In the genomic region with DNA sequence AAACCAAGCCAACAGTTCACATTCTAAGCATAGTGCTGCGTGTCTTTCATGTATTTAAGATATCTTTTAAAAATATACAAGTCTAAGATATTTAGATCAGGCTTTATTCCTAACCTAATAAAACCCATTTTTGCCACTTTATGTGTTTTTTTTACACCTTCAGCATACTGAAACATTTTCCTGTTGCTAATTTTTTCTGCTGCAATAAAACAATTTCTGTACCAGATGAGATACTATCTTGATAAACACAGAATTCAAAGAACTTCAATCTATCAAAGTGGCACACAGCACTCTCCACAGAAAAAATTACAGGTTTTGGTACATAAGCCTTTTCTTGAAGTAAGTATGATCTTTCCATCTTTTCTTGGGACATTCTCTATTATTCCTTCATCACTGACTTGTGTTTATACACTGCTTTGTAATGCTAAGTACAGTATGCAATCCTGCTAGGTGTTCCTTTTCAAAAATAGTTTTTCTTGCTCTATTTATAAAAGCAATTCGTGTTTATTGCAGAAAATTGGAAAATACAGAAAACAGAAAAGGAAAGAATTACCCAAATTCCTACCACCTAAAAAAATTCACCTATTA, we compare ENCODE assay signal across 2 cellular contexts.
A peak's percentile ranks its signal among the peaks of the same experiment; 100 is the strongest.
TF ChIP-seq lines count a peak whose summit lies in the region.

No MANE protein-coding gene starts in this region.

TF ChIP-seq in SK-N-SH, 30 proteins besides CTCF, POLR2A, EP300 and RAD21:
- TF ChIP-seq, protein P1, sequence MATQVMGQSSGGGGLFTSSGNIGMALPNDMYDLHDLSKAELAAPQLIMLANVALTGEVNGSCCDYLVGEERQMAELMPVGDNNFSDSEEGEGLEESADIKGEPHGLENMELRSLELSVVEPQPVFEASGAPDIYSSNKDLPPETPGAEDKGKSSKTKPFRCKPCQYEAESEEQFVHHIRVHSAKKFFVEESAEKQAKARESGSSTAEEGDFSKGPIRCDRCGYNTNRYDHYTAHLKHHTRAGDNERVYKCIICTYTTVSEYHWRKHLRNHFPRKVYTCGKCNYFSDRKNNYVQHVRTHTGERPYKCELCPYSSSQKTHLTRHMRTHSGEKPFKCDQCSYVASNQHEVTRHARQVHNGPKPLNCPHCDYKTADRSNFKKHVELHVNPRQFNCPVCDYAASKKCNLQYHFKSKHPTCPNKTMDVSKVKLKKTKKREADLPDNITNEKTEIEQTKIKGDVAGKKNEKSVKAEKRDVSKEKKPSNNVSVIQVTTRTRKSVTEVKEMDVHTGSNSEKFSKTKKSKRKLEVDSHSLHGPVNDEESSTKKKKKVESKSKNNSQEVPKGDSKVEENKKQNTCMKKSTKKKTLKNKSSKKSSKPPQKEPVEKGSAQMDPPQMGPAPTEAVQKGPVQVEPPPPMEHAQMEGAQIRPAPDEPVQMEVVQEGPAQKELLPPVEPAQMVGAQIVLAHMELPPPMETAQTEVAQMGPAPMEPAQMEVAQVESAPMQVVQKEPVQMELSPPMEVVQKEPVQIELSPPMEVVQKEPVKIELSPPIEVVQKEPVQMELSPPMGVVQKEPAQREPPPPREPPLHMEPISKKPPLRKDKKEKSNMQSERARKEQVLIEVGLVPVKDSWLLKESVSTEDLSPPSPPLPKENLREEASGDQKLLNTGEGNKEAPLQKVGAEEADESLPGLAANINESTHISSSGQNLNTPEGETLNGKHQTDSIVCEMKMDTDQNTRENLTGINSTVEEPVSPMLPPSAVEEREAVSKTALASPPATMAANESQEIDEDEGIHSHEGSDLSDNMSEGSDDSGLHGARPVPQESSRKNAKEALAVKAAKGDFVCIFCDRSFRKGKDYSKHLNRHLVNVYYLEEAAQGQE (IDR thresholded peaks at IDR 0.05; ENCODE audit: low read depth, low read length): no peak
- TF ChIP-seq GATA2 (CRISPR knock-in tag; IDR thresholded peaks at IDR 0.05): peak; percentile 8; the same call in 1 of the 2 replicates

TF ChIP-seq in SK-N-SH treated with all-trans-retinoic acid at 6 μM for 48 hours, 23 proteins besides CTCF, POLR2A, EP300 and RAD21 (continued from another document):
- TF ChIP-seq, protein P2, sequence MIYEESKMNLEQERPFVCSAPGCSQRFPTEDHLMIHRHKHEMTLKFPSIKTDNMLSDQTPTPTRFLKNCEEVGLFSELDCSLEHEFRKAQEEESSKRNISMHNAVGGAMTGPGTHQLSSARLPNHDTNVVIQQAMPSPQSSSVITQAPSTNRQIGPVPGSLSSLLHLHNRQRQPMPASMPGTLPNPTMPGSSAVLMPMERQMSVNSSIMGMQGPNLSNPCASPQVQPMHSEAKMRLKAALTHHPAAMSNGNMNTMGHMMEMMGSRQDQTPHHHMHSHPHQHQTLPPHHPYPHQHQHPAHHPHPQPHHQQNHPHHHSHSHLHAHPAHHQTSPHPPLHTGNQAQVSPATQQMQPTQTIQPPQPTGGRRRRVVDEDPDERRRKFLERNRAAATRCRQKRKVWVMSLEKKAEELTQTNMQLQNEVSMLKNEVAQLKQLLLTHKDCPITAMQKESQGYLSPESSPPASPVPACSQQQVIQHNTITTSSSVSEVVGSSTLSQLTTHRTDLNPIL (CRISPR knock-in tag; IDR thresholded peaks at IDR 0.05; ENCODE audit: low read depth): no peak
- no peak for TF ChIP-seq ZFP30 (CRISPR knock-in tag; IDR thresholded peaks at IDR 0.05)
- no peak for TF ChIP-seq SNAI2 (CRISPR knock-in tag; IDR thresholded peaks at IDR 0.05)
- TF ChIP-seq ZNF70 (CRISPR knock-in tag; IDR thresholded peaks at IDR 0.05): no peak
- TF ChIP-seq, protein P3, sequence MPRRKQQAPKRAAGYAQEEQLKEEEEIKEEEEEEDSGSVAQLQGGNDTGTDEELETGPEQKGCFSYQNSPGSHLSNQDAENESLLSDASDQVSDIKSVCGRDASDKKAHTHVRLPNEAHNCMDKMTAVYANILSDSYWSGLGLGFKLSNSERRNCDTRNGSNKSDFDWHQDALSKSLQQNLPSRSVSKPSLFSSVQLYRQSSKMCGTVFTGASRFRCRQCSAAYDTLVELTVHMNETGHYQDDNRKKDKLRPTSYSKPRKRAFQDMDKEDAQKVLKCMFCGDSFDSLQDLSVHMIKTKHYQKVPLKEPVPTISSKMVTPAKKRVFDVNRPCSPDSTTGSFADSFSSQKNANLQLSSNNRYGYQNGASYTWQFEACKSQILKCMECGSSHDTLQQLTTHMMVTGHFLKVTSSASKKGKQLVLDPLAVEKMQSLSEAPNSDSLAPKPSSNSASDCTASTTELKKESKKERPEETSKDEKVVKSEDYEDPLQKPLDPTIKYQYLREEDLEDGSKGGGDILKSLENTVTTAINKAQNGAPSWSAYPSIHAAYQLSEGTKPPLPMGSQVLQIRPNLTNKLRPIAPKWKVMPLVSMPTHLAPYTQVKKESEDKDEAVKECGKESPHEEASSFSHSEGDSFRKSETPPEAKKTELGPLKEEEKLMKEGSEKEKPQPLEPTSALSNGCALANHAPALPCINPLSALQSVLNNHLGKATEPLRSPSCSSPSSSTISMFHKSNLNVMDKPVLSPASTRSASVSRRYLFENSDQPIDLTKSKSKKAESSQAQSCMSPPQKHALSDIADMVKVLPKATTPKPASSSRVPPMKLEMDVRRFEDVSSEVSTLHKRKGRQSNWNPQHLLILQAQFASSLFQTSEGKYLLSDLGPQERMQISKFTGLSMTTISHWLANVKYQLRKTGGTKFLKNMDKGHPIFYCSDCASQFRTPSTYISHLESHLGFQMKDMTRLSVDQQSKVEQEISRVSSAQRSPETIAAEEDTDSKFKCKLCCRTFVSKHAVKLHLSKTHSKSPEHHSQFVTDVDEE (CRISPR knock-in tag; IDR thresholded peaks at IDR 0.05): no peak
- no peak for TF ChIP-seq TCF4 (CRISPR knock-in tag; IDR thresholded peaks at IDR 0.05; ENCODE audit: borderline replicate concordance)
- TF ChIP-seq, protein P4, sequence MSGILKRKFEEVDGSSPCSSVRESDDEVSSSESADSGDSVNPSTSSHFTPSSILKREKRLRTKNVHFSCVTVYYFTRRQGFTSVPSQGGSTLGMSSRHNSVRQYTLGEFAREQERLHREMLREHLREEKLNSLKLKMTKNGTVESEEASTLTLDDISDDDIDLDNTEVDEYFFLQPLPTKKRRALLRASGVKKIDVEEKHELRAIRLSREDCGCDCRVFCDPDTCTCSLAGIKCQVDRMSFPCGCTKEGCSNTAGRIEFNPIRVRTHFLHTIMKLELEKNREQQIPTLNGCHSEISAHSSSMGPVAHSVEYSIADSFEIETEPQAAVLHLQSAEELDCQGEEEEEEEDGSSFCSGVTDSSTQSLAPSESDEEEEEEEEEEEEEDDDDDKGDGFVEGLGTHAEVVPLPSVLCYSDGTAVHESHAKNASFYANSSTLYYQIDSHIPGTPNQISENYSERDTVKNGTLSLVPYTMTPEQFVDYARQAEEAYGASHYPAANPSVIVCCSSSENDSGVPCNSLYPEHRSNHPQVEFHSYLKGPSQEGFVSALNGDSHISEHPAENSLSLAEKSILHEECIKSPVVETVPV (CRISPR knock-in tag; IDR thresholded peaks at IDR 0.05): no peak
- TF ChIP-seq ZNF565 (CRISPR knock-in tag; conservative IDR thresholded peaks at IDR 0.05; ENCODE audit: low read depth): no peak
- no peak for TF ChIP-seq TOX (CRISPR knock-in tag; IDR thresholded peaks at IDR 0.05; ENCODE audit: borderline replicate concordance)
- TF ChIP-seq PPARA (CRISPR knock-in tag; IDR thresholded peaks at IDR 0.05; ENCODE audit: borderline replicate concordance): no peak
- no peak for TF ChIP-seq ESRRG (CRISPR knock-in tag; IDR thresholded peaks at IDR 0.05)
- no peak for TF ChIP-seq GLIS3 (CRISPR knock-in tag; IDR thresholded peaks at IDR 0.05)
- TF ChIP-seq ZFP3 (CRISPR knock-in tag; IDR thresholded peaks at IDR 0.05): no peak
- no peak for TF ChIP-seq OSR1 (CRISPR knock-in tag; IDR thresholded peaks at IDR 0.05)
